ENCODE assay signal across 8 cellular contexts in the genomic region with DNA sequence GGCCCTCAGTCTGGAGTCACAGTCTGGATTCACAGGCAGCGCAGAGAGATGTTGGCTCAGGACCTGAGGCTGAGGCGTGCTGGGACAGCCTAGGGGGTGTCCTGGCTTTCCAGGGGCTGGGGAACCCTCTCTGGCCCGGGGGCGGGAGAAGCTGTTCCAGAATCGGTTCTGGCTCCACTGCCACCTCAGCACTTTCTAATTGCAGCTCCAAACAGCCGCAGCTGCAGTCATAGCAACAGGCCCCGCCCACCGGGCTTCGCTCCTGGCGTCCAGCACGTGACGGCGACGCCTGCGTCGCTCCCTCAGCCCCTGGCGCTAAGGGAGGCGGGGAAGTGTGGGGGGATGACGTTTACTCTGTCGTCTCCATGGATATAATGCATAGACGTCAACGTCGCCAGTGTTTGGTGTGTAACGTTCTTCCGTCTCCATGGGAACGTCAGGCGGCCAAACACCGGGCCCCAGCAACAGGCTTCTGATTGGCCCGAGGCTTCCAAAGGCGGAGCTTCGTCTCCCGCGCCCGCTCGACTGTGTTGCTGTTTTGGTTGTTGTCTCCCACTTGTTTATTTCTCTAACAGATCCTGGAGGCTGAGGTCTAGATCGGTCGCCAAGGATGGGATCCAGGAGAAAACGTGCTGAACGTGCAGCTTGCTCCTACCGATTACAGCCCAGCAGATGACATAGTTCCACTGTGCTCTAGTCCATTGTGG. TPM values are rescaled to one million over a fixed set of nuclear protein-coding genes. Genes with fewer than 3 reads are reported as not detected.
A peak's percentile ranks its signal among the peaks of the same experiment; 100 is the strongest.
DNase-seq lines count a peak whose midpoint lies in the region; ATAC-seq and TF ChIP-seq lines count a peak whose summit lies in the region.

No MANE protein-coding gene starts in this region.

- H3K4me2 ChIP-seq in Loucy (ENCODE audit: low read depth, low read length, poor library complexity, severe bottlenecking), result peak overlapping the region; percentile 90

- peak overlapping the region; percentile 99 for H3K27ac Mint-ChIP-seq in natural killer cell

- no peaks in the 10 kb centered on the region for H3K9me2 ChIP-seq in Loucy (replicated peaks; ENCODE audit: low read depth, low read length)

- no peaks in the 10 kb centered on the region; the same call in 1 of the 2 replicates for H3K27me3 ChIP-seq in H7 (ENCODE audit: control insufficient read depth, insufficient read depth, low read length)
- H3K27me3 ChIP-seq in Loucy (ENCODE audit: insufficient read depth, low read length, poor library complexity, severe bottlenecking), result no peaks in the 10 kb centered on the region
- H3K27me3 ChIP-seq in RWPE2 (ENCODE audit: insufficient read depth, poor library complexity, severe bottlenecking), result no peaks in the 10 kb centered on the region

- no peaks in the 10 kb centered on the region for H4K20me1 ChIP-seq in Loucy (ENCODE audit: insufficient read depth, low read length, poor library complexity, severe bottlenecking)

- H3K79me2 ChIP-seq in Loucy (ENCODE audit: insufficient read depth, low read length), result no peaks in the 10 kb centered on the region

- H3K27me3 Mint-ChIP-seq in natural killer cell (ENCODE audit: low read depth in 2 of 2), result no peaks in the 10 kb centered on the region

- intact Hi-C loops in natural killer cell (cut with micrococcal nuclease), result loop anchor here (1.0 to 2.0 kb wide), 5 partner anchors 10 to 35 kb away; a partner anchor contains a TSS

- no peaks in the 10 kb centered on the region for H3K36me3 ChIP-seq in H7 (replicated peaks; ENCODE audit: control insufficient read depth, insufficient read depth, low read length)
- H3K36me3 ChIP-seq in Loucy (ENCODE audit: insufficient read depth, low read length), result no peaks in the 10 kb centered on the region
- H3K36me3 ChIP-seq in RWPE2 (ENCODE audit: low read depth), result no peaks in the 10 kb centered on the region

- no peaks in the 10 kb centered on the region for H3F3A ChIP-seq in Loucy (ENCODE audit: low read depth)

- H3K9me3 Mint-ChIP-seq in natural killer cell, result no peaks in the 10 kb centered on the region

- H3K27ac ChIP-seq in RWPE2 (ENCODE audit: poor library complexity, severe bottlenecking), result peak overlapping the region; percentile 96

- peaks cover 23 to 34% of the 10 kb centered on the region in 2 donors for H3K4me1 Mint-ChIP-seq in natural killer cell

- peak overlapping the region; percentile 83 for H3K4me3 Mint-ChIP-seq in natural killer cell

- ATAC-seq in RWPE2 (ENCODE audit: low read depth), result peak; percentile 58
- ATAC-seq in natural killer cell, result peak; percentile 85 to 97 (median 90)

- peaks cover 24% of the 10 kb centered on the region for H3K4me1 ChIP-seq in Loucy (ENCODE audit: insufficient read depth, low read length, poor library complexity, severe bottlenecking)
- H3K4me1 ChIP-seq in RWPE2 (ENCODE audit: insufficient read depth, poor library complexity, severe bottlenecking), result peaks cover 59% of the 10 kb centered on the region

- H3K9ac ChIP-seq in Loucy (ENCODE audit: low read depth, low read length, poor library complexity, severe bottlenecking), result peak overlapping the region; percentile 78

- H3K4me3 ChIP-seq in H7 (ENCODE audit: insufficient read depth, low read depth, low read length), result peak overlapping the region; percentile 51
- H3K4me3 ChIP-seq in Loucy (ENCODE audit: low read length, poor library complexity, severe bottlenecking), result peak overlapping the region; percentile 79
- peak overlapping the region; percentile 15 for H3K4me3 ChIP-seq in RWPE2 (ENCODE audit: severe bottlenecking)
- peak overlapping the region; percentile 46 for H3K4me3 ChIP-seq in fibroblast of pulmonary artery (replicated peaks; ENCODE audit: low read depth, low read length)

- H3K9me3 ChIP-seq in Loucy (ENCODE audit: insufficient read depth, low read depth, low read length), result no peaks in the 10 kb centered on the region
- H3K9me3 ChIP-seq in RWPE2 (ENCODE audit: severe bottlenecking), result no peaks in the 10 kb centered on the region

- no peaks in the 10 kb centered on the region for H3K36me3 Mint-ChIP-seq in natural killer cell

- TF ChIP-seq CTCF in Loucy (conservative IDR thresholded peaks at IDR 0.05; ENCODE audit: low read length) (no peak), RWPE2 (IDR thresholded peaks at IDR 0.05; ENCODE audit: poor library complexity, severe bottlenecking) (no peak), fibroblast of pulmonary artery (IDR thresholded peaks at IDR 0.05; ENCODE audit: low read length, missing control alignments) (no peak), natural killer cell (IDR thresholded peaks at IDR 0.05) (no peak)

- H2AFZ ChIP-seq in Loucy (ENCODE audit: low read length), result peak overlapping the region; percentile 99

- DNase-seq in Daoy (ENCODE audit: low read depth), result peak; percentile 99
- peak; percentile 96 for DNase-seq in H7
- DNase-seq in RWPE2 (ENCODE audit: low spot score), result peak; percentile 99
- DNase-seq in activated effector memory CD4-positive, alpha-beta T cell treated with anti-CD3 and anti-CD28 coated beads, Interleukin-2, amount 50 U/mL, for 16 hours, result peak; percentile 100
- peak; percentile 100 for DNase-seq in fibroblast of pulmonary artery (ENCODE audit: low read depth)
- DNase-seq in natural killer cell, result peak; percentile 100
- peak; percentile 97 to 100 (median 99) for DNase-seq in stimulated activated naive CD4-positive, alpha-beta T cell (lab: John Stamatoyannopoulos, UW)

RNA-seq across cellular contexts. Expression of a gene that starts 19.7 kb away (rescaled TPM):
- total RNA-seq in Daoy (2014; rRNA removed; shearing (Covaris generic)), result 8.8 and 9.1 TPM in 2 replicates
- 14.2 and 217 TPM in 2 replicates for total RNA-seq in H7 (2014; rRNA removed; shearing (Covaris generic))
- total RNA-seq in natural killer cell, result 1,000 to 10,000 TPM; 2,527 to 3,257 (median 3,104) TPM

Comparison
In these comparisons a context has a peak if more than half of its experiments do, and no peak if none do; other contexts are left out.
1. Peak in every context shown above with its lines: DNase-seq, ATAC-seq, H3K4me3 ChIP-seq and H3K27ac ChIP-seq.
2. H3K4me3 ChIP-seq: peak in every context shown above with its lines; median percentile 79 in Loucy; 51 in H7; 46 in fibroblast of pulmonary artery; 15 in RWPE2.
3. RNA of a gene that starts 19.7 kb away (total RNA-seq): 2,527 to 3,257 TPM in natural killer cell; 14.2 to 217 TPM in H7 and 8.8 to 9.1 TPM in Daoy; every median in the first group is over 10 times any median in the second.